11 cellular contexts compared by ENCODE assay signal in the genomic region with DNA sequence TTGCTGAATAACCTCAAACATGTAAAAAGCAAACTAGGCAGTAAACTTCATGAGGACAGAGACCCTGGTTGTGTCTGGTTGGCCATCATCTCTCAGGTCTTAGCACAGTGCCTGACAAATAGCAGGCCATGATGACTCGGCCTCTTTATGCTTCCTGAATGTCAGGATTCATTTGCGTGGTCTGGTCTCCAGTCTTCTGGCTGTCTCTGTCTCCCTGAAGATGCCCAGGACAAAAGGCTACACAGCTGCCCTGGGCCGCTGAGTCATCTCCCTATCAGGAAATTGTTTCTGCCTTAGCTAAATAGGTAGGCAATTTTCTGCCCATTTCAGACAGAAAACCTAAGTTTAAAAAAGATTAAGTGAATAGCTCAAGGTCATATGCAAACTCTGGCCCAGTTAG.
DNase-seq lines count a peak whose midpoint lies in the region; ATAC-seq and TF ChIP-seq lines count a peak whose summit lies in the region.
"Had no signal": no experiment of that assay in that cellular context is flagged by ENCODE, and none has a peak within 500 bp of the region (broad histone marks: within the 10 kb centered on the region; RNA-seq: fewer than 3 reads in every experiment).

No MANE protein-coding gene starts in this region.

- intact Hi-C loops in HCT116 (cut with micrococcal nuclease): no loop called here

- H3K9me2 ChIP-seq in HCT116 (ENCODE audit: insufficient read depth): no peaks in the 10 kb centered on the region

- H3K36me3 ChIP-seq in HCT116 (ENCODE audit: control insufficient read depth in 1 of 2, insufficient read depth in 2 of 2, low read length in 2 of 2) (no peaks in the 10 kb centered on the region), kidney epithelial cell (ENCODE audit: control insufficient read depth, insufficient read depth, low read length) (no peaks in the 10 kb centered on the region)
- H3K36me3 ChIP-seq: thyroid gland had no signal

- RAD21 ChIA-PET in HCT116 (lab: Charles Lee; ENCODE audit: low non-redundant PET in 1 of 2, low total read pairs in 2 of 2, uncharacterized antibody in 2 of 2, unreplicated experiment in 2 of 2): no interaction called here

- CTCF ChIA-PET in HCT116 (lab: Charles Lee): no interaction called here

- H3K4me2 ChIP-seq in HCT116 (ENCODE audit: low read length): peak overlapping the region; percentile 59

- POLR2A ChIA-PET in HCT116 (lab: Charles Lee): no interaction called here

- peak overlapping the region; percentile 39 for H2AFZ ChIP-seq in HCT116 (ENCODE audit: low read depth, low read length, poor library complexity, severe bottlenecking)

- ATAC-seq in HCT116 (peak; percentile 75), GM18519 (IDR thresholded peaks at IDR 0.05; ENCODE audit: low FRiP score, unreplicated experiment) (no peak)

- H3K27me3 ChIP-seq in HCT116 (ENCODE audit: insufficient read depth, low read length) (no peaks in the 10 kb centered on the region), kidney epithelial cell (ENCODE audit: control insufficient read depth, insufficient read depth, low read length) (no peaks in the 10 kb centered on the region)
- H3K27me3 ChIP-seq: thyroid gland had no signal

- H3K27ac ChIP-seq in HCT116 (ENCODE audit: low read depth, low read length): peak overlapping the region; percentile 23; the same call in 1 of the 2 replicates
- H3K27ac ChIP-seq: thyroid gland had no signal

- no peaks in the 10 kb centered on the region for H4K20me1 ChIP-seq in HCT116 (ENCODE audit: insufficient read depth)

- H3K79me2 ChIP-seq in HCT116 (ENCODE audit: insufficient read depth, low read length): no peaks in the 10 kb centered on the region

- DNase-seq in AG10803 (ENCODE audit: low read depth) (peak; percentile 19), HCT116 (ENCODE audit: low read depth, low spot score) (peak; percentile 48), amniotic epithelial cell (ENCODE audit: low read depth) (peak; percentile 75), kidney epithelial cell (ENCODE audit: low read depth) (peak; percentile 47), amygdala (lab: John Stamatoyannopoulos, UW) (no peak), mesenteric fat pad (ENCODE audit: low spot score) (no peak), LoVo (ENCODE audit: low spot score) (no peak)
- DNase-seq: NCI-H2227 treated with DMSO at 0.1 percent for 48 hours; stimulated activated CD4-positive, alpha-beta T cell treated with anti-CD3 and anti-CD28 coated beads, Interleukin-4, amount 100 ng/mL, for 4 hours; thyroid gland had no signal

- TF ChIP-seq POLR2A in HCT116 (IDR thresholded peaks at IDR 0.05; ENCODE audit: borderline replicate concordance, extremely low read depth, insufficient read depth, insufficient read length): no peak

- TF ChIP-seq CTCF in AG10803 (conservative IDR thresholded peaks at IDR 0.05; ENCODE audit: low read length) (no peak), HCT116 (IDR thresholded peaks at IDR 0.05 in 2 of 3, conservative IDR thresholded peaks at IDR 0.05 in 1 of 3; ENCODE audit: borderline replicate concordance in 1 of 3, insufficient read depth in 1 of 3, low read depth in 2 of 3, low read length in 2 of 3) (no peak), kidney epithelial cell (IDR thresholded peaks at IDR 0.05; ENCODE audit: insufficient read depth, low read length, poor library complexity, severe bottlenecking) (no peak)

- no peak overlapping the region for H3K4me3 ChIP-seq in AG10803 (ENCODE audit: low read length)
- H3K4me3 ChIP-seq in HCT116 (replicated peaks in 1 of 2; ENCODE audit: low read depth in 1 of 2, low read length in 2 of 2): no peak overlapping the region
- no peak overlapping the region for H3K4me3 ChIP-seq in kidney epithelial cell (ENCODE audit: low read depth, low read length)
- H3K4me3 ChIP-seq: thyroid gland had no signal

- no TSS peak for BruUV-seq in HCT116 (replicated peaks; lab: Mats Ljungman, UMichigan)

- H3K9ac ChIP-seq in HCT116 (ENCODE audit: low read length): peak overlapping the region; percentile 4; the same call in 1 of the 2 replicates

- H3K9me3 ChIP-seq in HCT116 (ENCODE audit: control insufficient read depth in 1 of 2, insufficient read depth in 1 of 2, low read depth in 1 of 2, low read length in 2 of 2): no peaks in the 10 kb centered on the region
- H3K9me3 ChIP-seq: thyroid gland had no signal

- peaks cover 4 to 22% of the 10 kb centered on the region in 2 experiments for H3K4me1 ChIP-seq in HCT116 (ENCODE audit: control insufficient read depth in 1 of 2, insufficient read depth in 2 of 2, low read length in 2 of 2)
- H3K4me1 ChIP-seq: thyroid gland had no signal

- no peak for TF ChIP-seq RAD21 in HCT116 (IDR thresholded peaks at IDR 0.05; ENCODE audit: low read depth)

TF ChIP-seq in HCT116, 20 proteins besides CTCF, POLR2A, EP300 and RAD21:
- TF ChIP-seq ZFX (IDR thresholded peaks at IDR 0.05): no peak
- peak; percentile 59; the same call in 1 of the 2 replicates for TF ChIP-seq FOSL1 (IDR thresholded peaks at IDR 0.05; ENCODE audit: low read depth)
- TF ChIP-seq SIN3A (IDR thresholded peaks at IDR 0.05; ENCODE audit: low read depth): 0 out of 2 replicates have a peak, but pooled peaks have one; percentile 24
- TF ChIP-seq JUND (IDR thresholded peaks at IDR 0.05): peak; percentile 33
TF ChIP-seq in HCT116: peak in this region for 3.

Comparison
In these comparisons a context has a peak if more than half of its experiments do, and no peak if none do; other contexts are left out.
1. DNase-seq: peak in AG10803 (single experiment), HCT116 (single experiment), amniotic epithelial cell (single experiment) and kidney epithelial cell (single experiment); none in amygdala (0 of 56), mesenteric fat pad (single experiment) and LoVo (single experiment).